Comparison of ENCODE assay signal across 8 cellular contexts in genomic region chr20:32474967-32475819, GRCh38.
DNase-seq lines count a peak whose midpoint lies in the region; ATAC-seq and TF ChIP-seq lines count a peak whose summit lies in the region.

No MANE protein-coding gene starts in this region.

- H3K4me1 ChIP-seq in Karpas-422 (ENCODE audit: low read length) (peaks cover 4% of the 10 kb centered on the region), iPS-20b (ENCODE audit: insufficient read depth, low read length) (peaks cover 32% of the 10 kb centered on the region)

- DNase-seq in DMS 273 (lab: John Stamatoyannopoulos, UW; ENCODE audit: unreplicated experiment) = peak; percentile 70
- DNase-seq in Karpas-422 = no peak
- DNase-seq in MCF 10A (ENCODE audit: unreplicated experiment) = peak; percentile 81
- peak; percentile 88 for DNase-seq in retina
- DNase-seq in activated CD4-positive, alpha-beta T cell treated with anti-CD3 and anti-CD28 coated beads, Interleukin-2, amount 10 ng/mL, durations not matched to agents 24 days and 14 days = no peak

- H3K9ac ChIP-seq in Karpas-422 (ENCODE audit: low read length) (peak overlapping the region; percentile 20; the same call in 1 of the 2 replicates), iPS-20b (ENCODE audit: low read depth, low read length) (peak overlapping the region; percentile 40)

- POLR2A ChIA-PET in MCF 10A (lab: Yijun Ruan, JAX) = no interaction called here

- no peaks in the 10 kb centered on the region for H3K79me2 ChIP-seq in Karpas-422 (ENCODE audit: low read length)

- intact Hi-C loops in MCF 10A (cut with micrococcal nuclease) = no loop called here
- intact Hi-C loops in activated CD4-positive, alpha-beta T cell treated with anti-CD3 and anti-CD28 coated beads, Interleukin-2, amount 10 ng/mL, durations not matched to agents 24 days and 14 days (cut with micrococcal nuclease) = no loop called here

- no peaks in the 10 kb centered on the region for H4K20me1 ChIP-seq in Karpas-422 (ENCODE audit: insufficient read depth, low read depth, low read length)

- no peak for TF ChIP-seq CTCF in MCF 10A (IDR thresholded peaks at IDR 0.05; ENCODE audit: unreplicated experiment)

- no peaks in the 10 kb centered on the region for H3K9me3 Mint-ChIP-seq in MCF 10A (ENCODE audit: unreplicated experiment)
- no peaks in the 10 kb centered on the region for H3K9me3 Mint-ChIP-seq in activated CD4-positive, alpha-beta T cell treated with anti-CD3 and anti-CD28 coated beads, Interleukin-2, amount 10 ng/mL, durations not matched to agents 24 days and 14 days

- no peaks in the 10 kb centered on the region for H3K9me3 ChIP-seq in Karpas-422 (ENCODE audit: low read length)
- H3K9me3 ChIP-seq in iPS-20b (ENCODE audit: insufficient read depth, low read depth, low read length) = no peaks in the 10 kb centered on the region

- no peak for ATAC-seq in GM21737 (IDR thresholded peaks at IDR 0.05; ENCODE audit: unreplicated experiment)
- no peak for ATAC-seq in GM18520 (IDR thresholded peaks at IDR 0.05; ENCODE audit: unreplicated experiment)

- peak overlapping the region; percentile 44 for H3K4me3 Mint-ChIP-seq in MCF 10A (ENCODE audit: unreplicated experiment)
- H3K4me3 Mint-ChIP-seq in activated CD4-positive, alpha-beta T cell treated with anti-CD3 and anti-CD28 coated beads, Interleukin-2, amount 10 ng/mL, durations not matched to agents 24 days and 14 days = no peak overlapping the region

- no peaks in the 10 kb centered on the region for H3K9me2 ChIP-seq in Karpas-422 (replicated peaks; ENCODE audit: insufficient read depth, low read length)

- BruUV-seq in MCF 10A (replicated peaks; lab: Mats Ljungman, UMichigan) = no TSS peak

- CTCF ChIA-PET in MCF 10A (lab: Yijun Ruan, JAX) = interaction anchor here (0.6 to 1.0 kb wide), 2 partner anchors 41 to 50 kb away, joined by 3 read pairs; no protein-coding TSS in a partner anchor

- H3K36me3 ChIP-seq in Karpas-422 (ENCODE audit: insufficient read depth, low read length) (no peaks in the 10 kb centered on the region), iPS-20b (ENCODE audit: insufficient read depth, low read depth, low read length) (peaks cover 32% of the 10 kb centered on the region; the same call in 1 of the 2 replicates)

- H3K27me3 Mint-ChIP-seq in MCF 10A (ENCODE audit: insufficient read depth, unreplicated experiment) = no peaks in the 10 kb centered on the region
- H3K27me3 Mint-ChIP-seq in activated CD4-positive, alpha-beta T cell treated with anti-CD3 and anti-CD28 coated beads, Interleukin-2, amount 10 ng/mL, durations not matched to agents 24 days and 14 days = no peaks in the 10 kb centered on the region

- peak overlapping the region; percentile 29 for H3K4me2 ChIP-seq in Karpas-422 (ENCODE audit: low read depth, low read length, poor library complexity, severe bottlenecking)

- peak overlapping the region; percentile 42 for H3K27ac Mint-ChIP-seq in MCF 10A (ENCODE audit: low read depth, unreplicated experiment)
- no peak overlapping the region for H3K27ac Mint-ChIP-seq in activated CD4-positive, alpha-beta T cell treated with anti-CD3 and anti-CD28 coated beads, Interleukin-2, amount 10 ng/mL, durations not matched to agents 24 days and 14 days

- H3K27ac ChIP-seq in Karpas-422 (ENCODE audit: low read length) (no peak overlapping the region), iPS-20b (ENCODE audit: low read length) (peak overlapping the region; percentile 86)

- no peak overlapping the region for H2AFZ ChIP-seq in Karpas-422 (ENCODE audit: low read length)

- H3K27me3 ChIP-seq in Karpas-422 (ENCODE audit: low read length) (no peaks in the 10 kb centered on the region), iPS-20b (ENCODE audit: insufficient read depth, low read length) (no peaks in the 10 kb centered on the region)

- peaks cover 18% of the 10 kb centered on the region for H3K4me1 Mint-ChIP-seq in MCF 10A (ENCODE audit: insufficient read depth, unreplicated experiment)
- peaks cover 7% of the 10 kb centered on the region for H3K4me1 Mint-ChIP-seq in activated CD4-positive, alpha-beta T cell treated with anti-CD3 and anti-CD28 coated beads, Interleukin-2, amount 10 ng/mL, durations not matched to agents 24 days and 14 days

- H3K4me3 ChIP-seq in Karpas-422 (ENCODE audit: low read length) (no peak overlapping the region), iPS-20b (ENCODE audit: low read length) (peak overlapping the region; percentile 43; the same call in 1 of the 2 replicates)

- no peaks in the 10 kb centered on the region for H3K36me3 Mint-ChIP-seq in MCF 10A (ENCODE audit: insufficient read depth, unreplicated experiment)
- no peaks in the 10 kb centered on the region for H3K36me3 Mint-ChIP-seq in activated CD4-positive, alpha-beta T cell treated with anti-CD3 and anti-CD28 coated beads, Interleukin-2, amount 10 ng/mL, durations not matched to agents 24 days and 14 days (ENCODE audit: low read depth)

Comparison
In these comparisons a context has a peak if more than half of its experiments do, and no peak if none do; other contexts are left out.
1. DNase-seq: peak in DMS 273 (single experiment), MCF 10A (single experiment) and retina (single experiment); none in Karpas-422 (single experiment) and activated CD4-positive, alpha-beta T cell treated with anti-CD3 and anti-CD28 coated beads, Interleukin-2, amount 10 ng/mL, durations not matched to agents 24 days and 14 days (single experiment).